In the genomic region with DNA sequence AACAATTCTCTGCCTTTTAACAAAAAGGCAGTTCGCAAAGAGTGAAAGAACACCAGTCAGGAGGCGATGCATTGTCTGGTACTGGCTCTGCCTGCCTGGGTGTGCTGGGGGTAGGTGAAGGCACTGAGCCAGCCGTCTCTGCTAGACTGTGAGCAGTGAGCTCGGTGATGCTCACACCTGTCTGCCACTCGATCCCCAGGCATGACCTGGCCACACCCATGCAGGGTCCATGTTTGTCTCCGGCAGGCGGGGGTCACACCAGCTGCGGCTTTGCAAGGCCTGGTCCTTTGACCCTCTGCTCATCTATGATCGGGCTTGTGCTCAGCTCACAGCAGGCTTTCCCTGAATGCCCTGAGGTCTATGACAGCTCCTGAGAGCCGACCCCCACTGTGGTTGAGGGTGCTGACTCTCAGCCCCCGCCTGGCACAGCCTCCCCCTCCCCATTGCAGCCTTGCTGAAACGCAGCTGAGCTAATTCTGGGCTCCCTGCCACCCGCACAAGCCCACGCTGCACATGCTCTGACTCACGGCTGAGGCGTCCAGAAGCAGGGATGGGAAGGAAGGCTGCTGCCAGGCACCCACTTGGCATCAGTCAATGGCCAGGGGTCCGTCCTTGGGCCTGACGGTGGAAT, we compare ENCODE assay signal across 8 cellular contexts. TPM values are rescaled to one million over a fixed set of nuclear protein-coding genes. Genes with fewer than 3 reads are reported as not detected.
DNase-seq lines count a peak whose midpoint lies in the region; ATAC-seq and TF ChIP-seq lines count a peak whose summit lies in the region.

No MANE protein-coding gene starts in this region.

- ATAC-seq in foreskin keratinocyte = peak; percentile 77
- no peak for ATAC-seq in activated CD4-positive, alpha-beta T cell treated with anti-CD3 and anti-CD28 coated beads for 36 hours
- no peak for ATAC-seq in HG02973 (IDR thresholded peaks at IDR 0.05; ENCODE audit: unreplicated experiment)
- ATAC-seq in GM19351 (IDR thresholded peaks at IDR 0.05; ENCODE audit: unreplicated experiment) = no peak
- ATAC-seq in HG03469 (IDR thresholded peaks at IDR 0.05; ENCODE audit: unreplicated experiment) = no peak

- H3K36me3 Mint-ChIP-seq in activated CD4-positive, alpha-beta T cell treated with anti-CD3 and anti-CD28 coated beads for 36 hours (ENCODE audit: low read depth) = no peaks in the 10 kb centered on the region

- no peaks in the 10 kb centered on the region for H3K9me3 Mint-ChIP-seq in activated CD4-positive, alpha-beta T cell treated with anti-CD3 and anti-CD28 coated beads for 36 hours (ENCODE audit: low read depth)

- H3K27ac ChIP-seq in foreskin keratinocyte = no peak overlapping the region

- intact Hi-C loops in activated CD4-positive, alpha-beta T cell treated with anti-CD3 and anti-CD28 coated beads for 36 hours (cut with DNase I, micrococcal nuclease) = no loop called here

- peaks cover 41% of the 10 kb centered on the region for H3K4me1 ChIP-seq in foreskin keratinocyte

- no peak overlapping the region for H3K4me3 Mint-ChIP-seq in activated CD4-positive, alpha-beta T cell treated with anti-CD3 and anti-CD28 coated beads for 36 hours

- no peaks in the 10 kb centered on the region for H3K27me3 ChIP-seq in foreskin keratinocyte

- no peak for TF ChIP-seq CTCF in foreskin keratinocyte (conservative IDR thresholded peaks at IDR 0.05)

- H3K4me1 Mint-ChIP-seq in activated CD4-positive, alpha-beta T cell treated with anti-CD3 and anti-CD28 coated beads for 36 hours = peaks cover 15% of the 10 kb centered on the region

- CTCF ChIA-PET in activated CD4-positive, alpha-beta T cell treated with anti-CD3 and anti-CD28 coated beads for 36 hours (lab: Charles Lee) = no interaction called here

- no peak overlapping the region for H3K27ac Mint-ChIP-seq in activated CD4-positive, alpha-beta T cell treated with anti-CD3 and anti-CD28 coated beads for 36 hours

- POLR2A ChIA-PET in activated CD4-positive, alpha-beta T cell treated with anti-CD3 and anti-CD28 coated beads for 36 hours (lab: Charles Lee) = interaction anchor here (0.6 kb wide), 2 partner anchors 29 to 426 kb away, joined by 3 read pairs; no protein-coding TSS in a partner anchor

- H3K27me3 Mint-ChIP-seq in activated CD4-positive, alpha-beta T cell treated with anti-CD3 and anti-CD28 coated beads for 36 hours = peaks cover 10% of the 10 kb centered on the region

- peak; percentile 93 for DNase-seq in HS-5 (ENCODE audit: low read depth)
- DNase-seq in SHP77 treated with DMSO at 0.1 percent for 48 hours (lab: John Stamatoyannopoulos, UW) = peak; percentile 87
- DNase-seq in foreskin keratinocyte = peak; percentile 62 to 85
- DNase-seq in stromal cell of bone marrow (ENCODE audit: low read depth) = peak; percentile 66
- no peak for DNase-seq in activated CD4-positive, alpha-beta T cell treated with anti-CD3 and anti-CD28 coated beads for 36 hours

RNA-seq across cellular contexts. Expression of a gene that starts 23.7 kb away (rescaled TPM):
- total RNA-seq in foreskin keratinocyte = 2.3 and 2.4 TPM in 2 replicates
- polyA plus RNA-seq in foreskin keratinocyte = 1.1 and 1.4 TPM in 2 replicates
- under 1 TPM in 1 of 2 experiments, not detected in 1; 0.59 TPM for total RNA-seq in activated CD4-positive, alpha-beta T cell treated with anti-CD3 and anti-CD28 coated beads for 36 hours
